In genomic region chrX:40444133-40444532, GRCh38 we compare ENCODE assay signal across 22 cellular contexts.
"Had no signal": no experiment of that assay in that cellular context is flagged by ENCODE, and none has a peak within 500 bp of the region (broad histone marks: within the 10 kb centered on the region; RNA-seq: fewer than 3 reads in every experiment).

No MANE protein-coding gene starts in this region.

- H3K9me3 Mint-ChIP-seq: dendritic cell treated with granulocyte-macrophage colony-stimulating factor and Interleukin-4, amounts not matched to agents 40 ng/mL and 50 ng/mL, for 4 days; effector memory CD8-positive, alpha-beta T cell; naive B cell had no signal

- DNase-seq: colonic mucosa; cortex of kidney; effector CD8-positive, alpha-beta T cell; effector memory CD8-positive, alpha-beta T cell; endodermal cell; foreskin keratinocyte; glutamatergic neuron; head of caudate nucleus; heart right ventricle; hippocampal formation; left cardiac atrium; left lung; left ventricle myocardium superior; lower lobe of right lung; mesenchymal stem cell; mucosa of descending colon; naive B cell had no signal

- H3K27me3 ChIP-seq: esophagus muscularis mucosa, foreskin keratinocyte, gastroesophageal sphincter, left lung had no signal

- H3K27ac Mint-ChIP-seq: dendritic cell treated with granulocyte-macrophage colony-stimulating factor and Interleukin-4, amounts not matched to agents 40 ng/mL and 50 ng/mL, for 4 days; effector memory CD8-positive, alpha-beta T cell; endodermal cell; mesothelial cell of epicardium; naive B cell had no signal

- H3K27ac ChIP-seq: colonic mucosa, epithelial cell of prostate, esophagus muscularis mucosa, foreskin keratinocyte, gastroesophageal sphincter, heart right ventricle, left lung, lower lobe of right lung had no signal

- H3K36me3 Mint-ChIP-seq: mesothelial cell of epicardium, naive B cell had no signal

- H3K4me1 ChIP-seq: colonic mucosa, foreskin keratinocyte, left lung, lower lobe of right lung had no signal

- H3K36me3 ChIP-seq: colonic mucosa, esophagus muscularis mucosa, gastroesophageal sphincter, heart right ventricle, left lung, lower lobe of right lung had no signal

- H3K4me3 Mint-ChIP-seq: dendritic cell treated with granulocyte-macrophage colony-stimulating factor and Interleukin-4, amounts not matched to agents 40 ng/mL and 50 ng/mL, for 4 days; effector memory CD8-positive, alpha-beta T cell; endodermal cell; mesothelial cell of epicardium; naive B cell had no signal

- ATAC-seq: effector memory CD8-positive, alpha-beta T cell; foreskin keratinocyte; gastroesophageal sphincter; heart right ventricle; left cardiac atrium; left ventricle myocardium superior; mucosa of descending colon had no signal

- H3K27me3 Mint-ChIP-seq: effector memory CD8-positive, alpha-beta T cell had no signal

- H3K4me3 ChIP-seq: colonic mucosa, esophagus muscularis mucosa, gastroesophageal sphincter, heart right ventricle, left lung, lower lobe of right lung, mucosa of descending colon had no signal

- H3K9me3 ChIP-seq: colonic mucosa, esophagus muscularis mucosa, gastroesophageal sphincter, heart right ventricle, left lung, lower lobe of right lung, mucosa of descending colon had no signal
